8 cellular contexts compared by ENCODE assay signal in genomic region chr7:108328174-108328651, GRCh38.
DNase-seq lines count a peak whose midpoint lies in the region; ATAC-seq and TF ChIP-seq lines count a peak whose summit lies in the region.

No MANE protein-coding gene starts in this region.

- TF ChIP-seq CTCF in GM13977 (IDR thresholded peaks at IDR 0.05; ENCODE audit: extremely low read depth, insufficient read depth, missing control alignments) (no peak), lower lobe of right lung (IDR thresholded peaks at IDR 0.05) (no peak), esophagus muscularis mucosa (IDR thresholded peaks at IDR 0.05) (no peak), GM13976 (IDR thresholded peaks at IDR 0.05; ENCODE audit: borderline replicate concordance, control extremely low read depth, extremely low read depth, insufficient read depth, missing control alignments) (no peak), ascending aorta (IDR thresholded peaks at IDR 0.05) (no peak)

- peak overlapping the region; percentile 10 for H3K4me3 Mint-ChIP-seq in activated naive CD8-positive, alpha-beta T cell treated with anti-CD3 and anti-CD28 coated beads, Interleukin-2, amount 50 U/mL, for 24 hours

- H3K9me3 ChIP-seq in lower lobe of right lung = no peaks in the 10 kb centered on the region
- H3K9me3 ChIP-seq in esophagus muscularis mucosa = no peaks in the 10 kb centered on the region
- no peaks in the 10 kb centered on the region for H3K9me3 ChIP-seq in ascending aorta

- no peaks in the 10 kb centered on the region for H3K27me3 Mint-ChIP-seq in activated naive CD8-positive, alpha-beta T cell treated with anti-CD3 and anti-CD28 coated beads, Interleukin-2, amount 50 U/mL, for 24 hours

- H3K9me3 Mint-ChIP-seq in activated naive CD8-positive, alpha-beta T cell treated with anti-CD3 and anti-CD28 coated beads, Interleukin-2, amount 50 U/mL, for 24 hours = no peaks in the 10 kb centered on the region

- 44% methylated on average over 2 of the region's 2 CpGs for WGBS in esophagus muscularis mucosa

- no peaks in the 10 kb centered on the region for H3K36me3 Mint-ChIP-seq in activated naive CD8-positive, alpha-beta T cell treated with anti-CD3 and anti-CD28 coated beads, Interleukin-2, amount 50 U/mL, for 24 hours (ENCODE audit: low read depth)

- peaks cover 24% of the 10 kb centered on the region for H3K4me1 Mint-ChIP-seq in activated naive CD8-positive, alpha-beta T cell treated with anti-CD3 and anti-CD28 coated beads, Interleukin-2, amount 50 U/mL, for 24 hours

- intact Hi-C loops in lower lobe of right lung (cut with DNase I) (no loop called here), esophagus muscularis mucosa (cut with DNase I) (no loop called here), ascending aorta (cut with DNase I) (no loop called here)

- no peak for TF ChIP-seq POLR2A in esophagus muscularis mucosa (IDR thresholded peaks at IDR 0.05; ENCODE audit: low read depth)

- H3K27ac ChIP-seq in lower lobe of right lung = no peak overlapping the region
- H3K27ac ChIP-seq in esophagus muscularis mucosa (replicated peaks in 1 of 4) = no peak overlapping the region
- no peak overlapping the region for H3K27ac ChIP-seq in ascending aorta

- H3K36me3 ChIP-seq in lower lobe of right lung = no peaks in the 10 kb centered on the region
- no peaks in the 10 kb centered on the region for H3K36me3 ChIP-seq in esophagus muscularis mucosa
- H3K36me3 ChIP-seq in ascending aorta = no peaks in the 10 kb centered on the region

- ATAC-seq in GM21447 (IDR thresholded peaks at IDR 0.05; ENCODE audit: unreplicated experiment) (peak; percentile 76), HG03280 (IDR thresholded peaks at IDR 0.05; ENCODE audit: unreplicated experiment) (peak; percentile 57), lower lobe of right lung (no peak)
- no peak for ATAC-seq in activated naive CD8-positive, alpha-beta T cell treated with anti-CD3 and anti-CD28 coated beads, Interleukin-2, amount 50 U/mL, for 24 hours

- H3K4me1 ChIP-seq in lower lobe of right lung = no peaks in the 10 kb centered on the region
- H3K4me1 ChIP-seq in esophagus muscularis mucosa = no peaks in the 10 kb centered on the region
- H3K4me1 ChIP-seq in ascending aorta = no peaks in the 10 kb centered on the region

- TF ChIP-seq EP300 in esophagus muscularis mucosa (IDR thresholded peaks at IDR 0.05) = no peak

- in situ Hi-C loops in GM13977 (cut with MboI; ENCODE audit: low pct_unique_long_range_greater_than_20kb, low sequenced_read_pairs, unreplicated experiment) = no loop called here
- in situ Hi-C loops in GM13976 (cut with MboI; ENCODE audit: low sequenced_read_pairs, unreplicated experiment) = no loop called here

- H3K4me3 ChIP-seq in lower lobe of right lung (no peak overlapping the region), esophagus muscularis mucosa (no peak overlapping the region), ascending aorta (no peak overlapping the region)

- no peak overlapping the region for H3K27ac Mint-ChIP-seq in activated naive CD8-positive, alpha-beta T cell treated with anti-CD3 and anti-CD28 coated beads, Interleukin-2, amount 50 U/mL, for 24 hours

- H3K27me3 ChIP-seq in lower lobe of right lung (ENCODE audit: low read depth) (no peaks in the 10 kb centered on the region), esophagus muscularis mucosa (no peaks in the 10 kb centered on the region), ascending aorta (no peaks in the 10 kb centered on the region)

- DNase-seq in GM13977 (ENCODE audit: low spot score) = peak; percentile 22
- DNase-seq in activated naive CD8-positive, alpha-beta T cell treated with anti-CD3 and anti-CD28 coated beads, Interleukin-2, amount 50 U/mL, for 24 hours = no peak
- DNase-seq in lower lobe of right lung = no peak
- no peak for DNase-seq in esophagus muscularis mucosa (ENCODE audit: extremely low spot score)
- DNase-seq in GM13976 (ENCODE audit: low spot score) = no peak
- DNase-seq in ascending aorta (ENCODE audit: low spot score in 2 of 2) = no peak

Comparison
In these comparisons a context has a peak if more than half of its experiments do, and no peak if none do; other contexts are left out.
1. ATAC-seq: peak in GM21447 (single experiment) and HG03280 (single experiment); none in activated naive CD8-positive, alpha-beta T cell treated with anti-CD3 and anti-CD28 coated beads, Interleukin-2, amount 50 U/mL, for 24 hours (single experiment) and lower lobe of right lung (0 of 2).